Comparison of ENCODE assay signal across 16 cellular contexts in the genomic region with DNA sequence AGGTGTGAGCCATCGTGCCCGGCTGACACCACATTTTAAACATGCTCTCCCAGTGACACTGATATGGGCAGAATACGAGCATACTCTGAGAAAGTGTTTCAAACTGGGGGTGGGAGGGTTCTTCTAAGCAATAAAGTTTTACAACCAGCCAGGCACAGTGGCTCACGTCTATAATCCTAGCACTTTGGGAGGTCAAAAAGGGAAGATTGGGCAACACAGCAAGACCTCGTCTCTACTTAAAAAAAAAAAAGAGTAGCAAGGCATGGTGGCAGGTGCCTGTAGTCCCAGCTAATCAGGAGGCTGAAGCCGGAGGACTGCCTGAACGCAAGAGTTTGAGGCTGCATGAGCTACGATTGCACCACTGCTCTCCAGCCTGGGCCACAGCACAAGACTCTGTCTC. TPM values are rescaled to one million over a fixed set of nuclear protein-coding genes. Genes with fewer than 3 reads are reported as not detected.
DNase-seq lines count a peak whose midpoint lies in the region; ATAC-seq, FAIRE-seq and TF ChIP-seq lines count a peak whose summit lies in the region.
"Had no signal": no experiment of that assay in that cellular context is flagged by ENCODE, and none has a peak within 500 bp of the region (broad histone marks: within the 10 kb centered on the region; RNA-seq: fewer than 3 reads in every experiment).

No MANE protein-coding gene starts in this region.

- CTCF ChIA-PET in HEK293 (lab: Yijun Ruan, JAX) = no interaction called here

- peaks cover 47% of the 10 kb centered on the region for H3K36me3 Mint-ChIP-seq in activated CD4-positive, alpha-beta T cell treated with anti-CD3 and anti-CD28 coated beads, Interleukin-2, amount 10 ng/mL, durations not matched to agents 24 days and 14 days (ENCODE audit: low read depth)
- peaks cover 29% of the 10 kb centered on the region for H3K36me3 Mint-ChIP-seq in activated naive CD8-positive, alpha-beta T cell treated with anti-CD3 and anti-CD28 coated beads, Interleukin-2, amount 50 U/mL, for 24 hours (ENCODE audit: low read depth)
- H3K36me3 Mint-ChIP-seq in nephron progenitor cell (ENCODE audit: low read depth) (peaks cover 32% of the 10 kb centered on the region), CD14-positive monocyte (peaks cover 20 to 42% of the 10 kb centered on the region in 2 donors)

- TF ChIP-seq CTCF in HEK293 (tag by site-specific recombination; IDR thresholded peaks at IDR 0.05) (no peak), nephron progenitor cell (IDR thresholded peaks at IDR 0.05) (no peak), D721Med (IDR thresholded peaks at IDR 0.05; ENCODE audit: insufficient read depth, missing control alignments) (no peak), CD14-positive monocyte (IDR thresholded peaks at IDR 0.05) (no peak)

- H3K9me3 Mint-ChIP-seq in activated CD4-positive, alpha-beta T cell treated with anti-CD3 and anti-CD28 coated beads, Interleukin-2, amount 10 ng/mL, durations not matched to agents 24 days and 14 days = no peaks in the 10 kb centered on the region
- H3K9me3 Mint-ChIP-seq in activated naive CD8-positive, alpha-beta T cell treated with anti-CD3 and anti-CD28 coated beads, Interleukin-2, amount 50 U/mL, for 24 hours = no peaks in the 10 kb centered on the region
- no peaks in the 10 kb centered on the region for H3K9me3 Mint-ChIP-seq in nephron progenitor cell
- H3K9me3 Mint-ChIP-seq in CD14-positive monocyte = no peaks in the 10 kb centered on the region
- H3K9me3 Mint-ChIP-seq: HFFc6 had no signal

- DNase-seq in activated CD4-positive, alpha-beta T cell treated with anti-CD3 and anti-CD28 coated beads, Interleukin-2, amount 10 ng/mL, durations not matched to agents 24 days and 14 days = no peak
- DNase-seq in activated CD4-positive, alpha-beta T cell treated with anti-CD3 and anti-CD28 coated beads, Interleukin-2, amount 50 U/mL, for 4 hours = no peak
- DNase-seq in activated naive CD8-positive, alpha-beta T cell treated with anti-CD3 and anti-CD28 coated beads, Interleukin-2, amount 50 U/mL, for 24 hours = no peak
- DNase-seq in nephron progenitor cell = no peak
- DNase-seq in D721Med (ENCODE audit: insufficient read length, low spot score) = no peak
- DNase-seq in stimulated activated naive CD4-positive, alpha-beta T cell treated with Interleukin-2 at 50 U/mL for 16 hours (lab: John Stamatoyannopoulos, UW) = no peak
- DNase-seq in CD14-positive monocyte (ENCODE audit: low spot score) = no peak
- DNase-seq: ACHN, dermis blood vessel endothelial cell, HFFc6, NCI-H748 treated with DMSO at 0.1 percent for 48 hours, spleen, T-helper 9 cell had no signal

- no peaks in the 10 kb centered on the region for H3K27me3 Mint-ChIP-seq in activated CD4-positive, alpha-beta T cell treated with anti-CD3 and anti-CD28 coated beads, Interleukin-2, amount 10 ng/mL, durations not matched to agents 24 days and 14 days
- H3K27me3 Mint-ChIP-seq in activated naive CD8-positive, alpha-beta T cell treated with anti-CD3 and anti-CD28 coated beads, Interleukin-2, amount 50 U/mL, for 24 hours = no peaks in the 10 kb centered on the region
- peaks cover 6% of the 10 kb centered on the region for H3K27me3 Mint-ChIP-seq in nephron progenitor cell (ENCODE audit: low read depth, poor library complexity)
- peaks cover 0 to 4% (median 0%) of the 10 kb centered on the region in 3 donors for H3K27me3 Mint-ChIP-seq in CD14-positive monocyte (ENCODE audit: low read depth in 3 of 3)

- H3K36me3 ChIP-seq in HEK293 (ENCODE audit: control insufficient read depth in 2 of 2, insufficient read depth in 1 of 2, low read length in 2 of 2) = peaks cover 5 to 50% of the 10 kb centered on the region in 2 experiments; a peak in 2 of 3 replicates

- peak overlapping the region; percentile 41 for H3K27ac Mint-ChIP-seq in activated CD4-positive, alpha-beta T cell treated with anti-CD3 and anti-CD28 coated beads, Interleukin-2, amount 10 ng/mL, durations not matched to agents 24 days and 14 days
- H3K27ac Mint-ChIP-seq in activated naive CD8-positive, alpha-beta T cell treated with anti-CD3 and anti-CD28 coated beads, Interleukin-2, amount 50 U/mL, for 24 hours = peak overlapping the region; percentile 57
- H3K27ac Mint-ChIP-seq in nephron progenitor cell (peak overlapping the region; percentile 39), CD14-positive monocyte (peak overlapping the region in 1 of 7 donors; percentile 3)
- H3K27ac Mint-ChIP-seq: HFFc6 had no signal

- peaks cover 3% of the 10 kb centered on the region; the same call in 1 of the 2 replicates for H3K4me1 ChIP-seq in HEK293 (ENCODE audit: control insufficient read depth, insufficient read depth, low read length)

- POLR2A ChIA-PET in HEK293 (lab: Yijun Ruan, JAX) = interaction anchor here (0.6 to 5.2 kb wide), 6 partner anchors 10 to 161 kb away, joined by 3 to 59 read pairs (median 6); partner anchors contain the start of genes C11orf98, CSKMT, EEF1G and LBHD1

- no peaks in the 10 kb centered on the region for H3K9me3 ChIP-seq in HEK293 (ENCODE audit: control insufficient read depth, insufficient read depth, low read depth, low read length)
- H3K9me3 ChIP-seq: ascending aorta, spleen, suprapubic skin had no signal

- intact Hi-C loops in activated CD4-positive, alpha-beta T cell treated with anti-CD3 and anti-CD28 coated beads, Interleukin-2, amount 10 ng/mL, durations not matched to agents 24 days and 14 days (cut with micrococcal nuclease) = no loop called here
- intact Hi-C loops in CD14-positive monocyte (cut with micrococcal nuclease) = no loop called here

- no peak for ATAC-seq in activated naive CD8-positive, alpha-beta T cell treated with anti-CD3 and anti-CD28 coated beads, Interleukin-2, amount 50 U/mL, for 24 hours

- peak overlapping the region; percentile 30 for H3K4me3 Mint-ChIP-seq in activated CD4-positive, alpha-beta T cell treated with anti-CD3 and anti-CD28 coated beads, Interleukin-2, amount 10 ng/mL, durations not matched to agents 24 days and 14 days
- peak overlapping the region; percentile 46 for H3K4me3 Mint-ChIP-seq in activated naive CD8-positive, alpha-beta T cell treated with anti-CD3 and anti-CD28 coated beads, Interleukin-2, amount 50 U/mL, for 24 hours
- H3K4me3 Mint-ChIP-seq in nephron progenitor cell = peak overlapping the region; percentile 68
- no peak overlapping the region for H3K4me3 Mint-ChIP-seq in CD14-positive monocyte

- no peak overlapping the region for H3K27ac ChIP-seq in HEK293 (ENCODE audit: extremely low read depth, low read depth, low read length)
- H3K27ac ChIP-seq: ascending aorta, spleen, suprapubic skin had no signal

- H3K4me3 ChIP-seq in HEK293 (ENCODE audit: low read depth, low read length) = no peak overlapping the region

- H3K4me1 Mint-ChIP-seq in activated CD4-positive, alpha-beta T cell treated with anti-CD3 and anti-CD28 coated beads, Interleukin-2, amount 10 ng/mL, durations not matched to agents 24 days and 14 days = peaks cover 34% of the 10 kb centered on the region
- H3K4me1 Mint-ChIP-seq in activated naive CD8-positive, alpha-beta T cell treated with anti-CD3 and anti-CD28 coated beads, Interleukin-2, amount 50 U/mL, for 24 hours = peaks cover 48% of the 10 kb centered on the region
- H3K4me1 Mint-ChIP-seq in nephron progenitor cell (peaks cover 35% of the 10 kb centered on the region), CD14-positive monocyte (peaks cover 25% of the 10 kb centered on the region)

- no peak for FAIRE-seq in D721Med (lab: Jason Lieb, UNC)

TF ChIP-seq in HEK293, 187 proteins besides CTCF, POLR2A, EP300 and RAD21 (continues in another document):
- TF ChIP-seq GLIS1 (tag by site-specific recombination; IDR thresholded peaks at IDR 0.05) (peak; percentile 25; the same call in 1 of the 2 replicates), WT1 (tag by site-specific recombination; IDR thresholded peaks at IDR 0.05) (peak; percentile 40; the same call in 1 of the 2 replicates), GLI4 (tag by site-specific recombination; IDR thresholded peaks at IDR 0.05) (no peak)
- TF ChIP-seq, protein P1, sequence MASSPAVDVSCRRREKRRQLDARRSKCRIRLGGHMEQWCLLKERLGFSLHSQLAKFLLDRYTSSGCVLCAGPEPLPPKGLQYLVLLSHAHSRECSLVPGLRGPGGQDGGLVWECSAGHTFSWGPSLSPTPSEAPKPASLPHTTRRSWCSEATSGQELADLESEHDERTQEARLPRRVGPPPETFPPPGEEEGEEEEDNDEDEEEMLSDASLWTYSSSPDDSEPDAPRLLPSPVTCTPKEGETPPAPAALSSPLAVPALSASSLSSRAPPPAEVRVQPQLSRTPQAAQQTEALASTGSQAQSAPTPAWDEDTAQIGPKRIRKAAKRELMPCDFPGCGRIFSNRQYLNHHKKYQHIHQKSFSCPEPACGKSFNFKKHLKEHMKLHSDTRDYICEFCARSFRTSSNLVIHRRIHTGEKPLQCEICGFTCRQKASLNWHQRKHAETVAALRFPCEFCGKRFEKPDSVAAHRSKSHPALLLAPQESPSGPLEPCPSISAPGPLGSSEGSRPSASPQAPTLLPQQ (tag by site-specific recombination; IDR thresholded peaks at IDR 0.05) = no peak

RNA-seq across cellular contexts. Expression of gene GANAB, which starts 2.2 kb away (rescaled TPM):
- total RNA-seq in activated CD4-positive, alpha-beta T cell treated with anti-CD3 and anti-CD28 coated beads, Interleukin-2, amount 10 ng/mL, durations not matched to agents 24 days and 14 days = 251 and 257 TPM in 2 replicates
- polyA plus RNA-seq in CD14-positive monocyte = 100 to 1,000 TPM in 1 of 2 donors, 10 to 100 TPM in 1; 99.7 to 109 TPM

RNA-seq across cellular contexts. Expression of gene INTS5, which starts 8.9 kb away (rescaled TPM):
- total RNA-seq in activated CD4-positive, alpha-beta T cell treated with anti-CD3 and anti-CD28 coated beads, Interleukin-2, amount 10 ng/mL, durations not matched to agents 24 days and 14 days = 36.5 and 36.6 TPM in 2 replicates
- 10 to 100 TPM in 1 of 2 donors, 1 to 10 TPM in 1; 9.9 to 16.0 TPM for polyA plus RNA-seq in CD14-positive monocyte

RNA-seq across cellular contexts. Expression of gene C11orf98, which starts 20.8 kb away (rescaled TPM):
- 143 and 147 TPM in 2 replicates for total RNA-seq in activated CD4-positive, alpha-beta T cell treated with anti-CD3 and anti-CD28 coated beads, Interleukin-2, amount 10 ng/mL, durations not matched to agents 24 days and 14 days
- polyA plus RNA-seq in CD14-positive monocyte = 10 to 100 TPM; 74.6 to 78.2 TPM

RNA-seq across cellular contexts. Expression of gene CSKMT, which starts 20.9 kb away (rescaled TPM):
- total RNA-seq in activated CD4-positive, alpha-beta T cell treated with anti-CD3 and anti-CD28 coated beads, Interleukin-2, amount 10 ng/mL, durations not matched to agents 24 days and 14 days = 59.5 and 60.9 TPM in 2 replicates
- 1 to 10 TPM in 1 of 2 donors, under 1 TPM in 1; 0.73 to 1.4 TPM for polyA plus RNA-seq in CD14-positive monocyte
- total RNA-seq: ascending aorta had no signal

RNA-seq across cellular contexts. Expression of gene B3GAT3, which starts 22.4 kb away (rescaled TPM):
- 80.3 and 91.4 TPM in 2 replicates for total RNA-seq in activated CD4-positive, alpha-beta T cell treated with anti-CD3 and anti-CD28 coated beads, Interleukin-2, amount 10 ng/mL, durations not matched to agents 24 days and 14 days
- polyA plus RNA-seq in CD14-positive monocyte = 10 to 100 TPM; 18.5 to 19.0 TPM

Comparison
In these comparisons a context has a peak if more than half of its experiments do, and no peak if none do; other contexts are left out.
1. H3K4me3 Mint-ChIP-seq: peak in activated CD4-positive, alpha-beta T cell treated with anti-CD3 and anti-CD28 coated beads, Interleukin-2, amount 10 ng/mL, durations not matched to agents 24 days and 14 days (single experiment), activated naive CD8-positive, alpha-beta T cell treated with anti-CD3 and anti-CD28 coated beads, Interleukin-2, amount 50 U/mL, for 24 hours (single experiment) and nephron progenitor cell (single experiment); none in CD14-positive monocyte (0 of 2).